35 cellular contexts compared by ENCODE assay signal in the genomic region with DNA sequence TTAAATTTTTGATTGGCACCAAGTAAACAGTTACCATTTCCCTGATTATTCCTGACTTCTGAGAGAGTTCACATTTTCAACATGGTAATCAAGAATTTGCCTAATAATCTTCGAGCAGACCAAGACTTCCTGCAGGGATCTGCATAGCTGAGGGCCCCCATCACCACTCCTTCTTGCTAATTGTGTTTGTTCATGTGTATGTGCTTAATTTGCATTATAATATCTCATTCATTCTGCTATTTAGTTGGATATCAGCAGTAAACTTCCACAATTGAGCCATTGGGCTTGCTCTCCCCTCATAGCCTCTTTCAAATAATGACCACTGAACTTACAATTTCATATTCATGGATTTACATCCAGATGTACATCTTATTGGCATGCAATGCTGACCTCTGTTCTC.
"Had no signal": no experiment of that assay in that cellular context is flagged by ENCODE, and none has a peak within 500 bp of the region (broad histone marks: within the 10 kb centered on the region; RNA-seq: fewer than 3 reads in every experiment).

No MANE protein-coding gene starts in this region.

- H3K4me1 Mint-ChIP-seq: activated CD4-positive, alpha-beta T cell treated with anti-CD3 and anti-CD28 coated beads, Interleukin-2, amount 10 ng/mL, durations not matched to agents 24 days and 14 days; activated naive CD8-positive, alpha-beta T cell treated with anti-CD3 and anti-CD28 coated beads for 36 hours; activated T-helper 17 cell treated with anti-CD3 and anti-CD28 coated beads, Interleukin-2, amount 50 U/mL, for 72 hours; central memory CD8-positive, alpha-beta T cell; T-cell; T-helper 17 cell had no signal

- H3K4me3 Mint-ChIP-seq: activated CD4-positive, alpha-beta T cell treated with anti-CD3 and anti-CD28 coated beads, Interleukin-2, amount 10 ng/mL, durations not matched to agents 24 days and 14 days; activated CD8-positive, alpha-beta T cell treated with anti-CD3 and anti-CD28 coated beads for 36 hours; activated naive CD8-positive, alpha-beta T cell treated with anti-CD3 and anti-CD28 coated beads for 36 hours; activated T-cell treated with anti-CD3 and anti-CD28 coated beads, Interleukin-2, amount 50 U/mL, for 72 hours; activated T-helper 17 cell treated with anti-CD3 and anti-CD28 coated beads, Interleukin-2, amount 50 U/mL, for 72 hours; central memory CD8-positive, alpha-beta T cell; T-cell; T-helper 17 cell had no signal

- DNase-seq: activated CD4-positive, alpha-beta T cell treated with anti-CD3 and anti-CD28 coated beads, Interleukin-2, amount 10 ng/mL, durations not matched to agents 24 days and 14 days; activated CD4-positive, alpha-beta T cell treated with anti-CD3 and anti-CD28 coated beads, Interleukin-2, amount 50 U/mL, for 4 hours; activated CD4-positive, CD25-positive, alpha-beta regulatory T cell; activated CD8-positive, alpha-beta T cell treated with anti-CD3 and anti-CD28 coated beads for 36 hours; activated effector memory CD4-positive, alpha-beta T cell treated with anti-CD3 and anti-CD28 coated beads, Interleukin-2, amount 50 U/mL, for 16 hours; activated naive CD4-positive, alpha-beta T cell; activated naive CD4-positive, alpha-beta T cell treated with anti-CD3 and anti-CD28 coated beads, Interleukin-2, amount 50 U/mL, for 16 hours; activated naive CD8-positive, alpha-beta T cell treated with anti-CD3 and anti-CD28 coated beads for 36 hours; activated T-cell treated with anti-CD3 and anti-CD28 coated beads, Interleukin-2, amount 50 U/mL, for 1 hour; activated T-cell treated with anti-CD3 and anti-CD28 coated beads, Interleukin-2, amount 50 U/mL, for 72 hours; amniotic stem cell; aorta; Kasumi-1; MG63; NCI-H1048; NCI-H1436 treated with DMSO at 0.1 percent for 48 hours; NCI-H1694 treated with DMSO at 0.1 percent for 48 hours; NCI-H2029; NCI-H2171; NCI-H510A; NCI-H526; NCI-H748 treated with DMSO at 0.1 percent for 48 hours; NK-92 treated with Interleukin-12 subunit alpha and Interleukin-12 subunit beta, amount 100 ng/mL, for 24 hours; PC-3; Peyer's patch; SIG-M5; T-cell; T-helper 17 cell had no signal

- ATAC-seq: activated CD8-positive, alpha-beta T cell treated with anti-CD3 and anti-CD28 coated beads for 36 hours; activated T-cell treated with anti-CD3 and anti-CD28 coated beads, Interleukin-2, amount 50 U/mL, for 72 hours; activated T-helper 17 cell treated with anti-CD3 and anti-CD28 coated beads, Interleukin-2, amount 50 U/mL, for 72 hours; PC-3; Right ventricle myocardium inferior; SK-N-SH treated with all-trans-retinoic acid at 6 μM for 48 hours; T-cell; T-helper 17 cell had no signal

- H3K36me3 ChIP-seq: cardiac muscle cell, MG63, Peyer's patch had no signal

- H3K9me3 Mint-ChIP-seq: activated CD4-positive, alpha-beta T cell treated with anti-CD3 and anti-CD28 coated beads, Interleukin-2, amount 10 ng/mL, durations not matched to agents 24 days and 14 days; activated CD8-positive, alpha-beta T cell treated with anti-CD3 and anti-CD28 coated beads for 36 hours; activated naive CD8-positive, alpha-beta T cell treated with anti-CD3 and anti-CD28 coated beads for 36 hours; central memory CD8-positive, alpha-beta T cell had no signal

- H3K27ac Mint-ChIP-seq: activated CD4-positive, alpha-beta T cell treated with anti-CD3 and anti-CD28 coated beads, Interleukin-2, amount 10 ng/mL, durations not matched to agents 24 days and 14 days; activated CD8-positive, alpha-beta T cell treated with anti-CD3 and anti-CD28 coated beads for 36 hours; activated naive CD8-positive, alpha-beta T cell treated with anti-CD3 and anti-CD28 coated beads for 36 hours; activated T-cell treated with anti-CD3 and anti-CD28 coated beads, Interleukin-2, amount 50 U/mL, for 72 hours; activated T-helper 17 cell treated with anti-CD3 and anti-CD28 coated beads, Interleukin-2, amount 50 U/mL, for 72 hours; T-cell; T-helper 17 cell had no signal

- H3K27ac ChIP-seq: cardiac muscle cell, Peyer's patch, RWPE1, VCaP had no signal

- H3K9me3 ChIP-seq: MG63, Peyer's patch had no signal

- H3K4me1 ChIP-seq: Peyer's patch had no signal

- H3K4me3 ChIP-seq: cardiac muscle cell, MG63, Peyer's patch had no signal

- H3K27me3 ChIP-seq: cardiac muscle cell, MG63, Peyer's patch had no signal

- H3K36me3 Mint-ChIP-seq: activated naive CD8-positive, alpha-beta T cell treated with anti-CD3 and anti-CD28 coated beads for 36 hours; T-cell had no signal

- H3K27me3 Mint-ChIP-seq: activated CD4-positive, alpha-beta T cell treated with anti-CD3 and anti-CD28 coated beads, Interleukin-2, amount 10 ng/mL, durations not matched to agents 24 days and 14 days; activated CD8-positive, alpha-beta T cell treated with anti-CD3 and anti-CD28 coated beads for 36 hours had no signal
